In the genomic region with DNA sequence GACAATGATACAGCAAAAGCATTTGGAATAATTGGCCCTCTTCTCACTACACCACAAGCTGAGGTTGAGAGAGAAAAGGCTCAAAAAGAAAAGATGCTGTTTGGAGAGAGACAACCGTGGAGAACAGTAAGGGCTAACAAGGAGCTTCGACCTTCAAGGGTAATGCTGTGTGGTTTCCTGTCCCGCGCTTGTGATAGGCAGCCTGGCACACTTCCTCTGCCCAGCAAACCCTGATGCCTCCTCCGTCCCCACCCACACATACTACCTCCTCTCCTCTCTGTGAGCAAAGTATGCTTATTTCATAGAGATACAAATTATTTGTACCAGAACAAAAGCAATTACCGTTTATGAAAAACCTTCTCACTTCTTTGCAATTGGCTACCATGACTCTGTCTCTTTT, we compare ENCODE assay signal across 10 cellular contexts.
DNase-seq lines count a peak whose midpoint lies in the region; ATAC-seq and TF ChIP-seq lines count a peak whose summit lies in the region.
"Had no signal": no experiment of that assay in that cellular context is flagged by ENCODE, and none has a peak within 500 bp of the region (broad histone marks: within the 10 kb centered on the region; RNA-seq: fewer than 3 reads in every experiment).

No MANE protein-coding gene starts in this region.

- no peaks in the 10 kb centered on the region for H3K9me3 Mint-ChIP-seq in osteocyte (ENCODE audit: unreplicated experiment)
- H3K9me3 Mint-ChIP-seq: activated CD4-positive, alpha-beta T cell treated with anti-CD3 and anti-CD28 coated beads, Interleukin-2, amount 10 ng/mL, durations not matched to agents 7 days and 5 days had no signal

- peaks cover 21% of the 10 kb centered on the region for H3K4me1 Mint-ChIP-seq in osteocyte (ENCODE audit: unreplicated experiment)

- ATAC-seq in GM18861 (IDR thresholded peaks at IDR 0.05; ENCODE audit: unreplicated experiment) (peak; percentile 49), GM21576 (IDR thresholded peaks at IDR 0.05; ENCODE audit: unreplicated experiment) (peak; percentile 53), mucosa of descending colon (peak; percentile 12)

- H3K36me3 ChIP-seq in mucosa of descending colon (ENCODE audit: low read depth) = no peaks in the 10 kb centered on the region
- H3K36me3 ChIP-seq: brain microvascular endothelial cell had no signal

- no peaks in the 10 kb centered on the region for H3K4me1 ChIP-seq in mucosa of descending colon (ENCODE audit: low read depth)

- peaks cover 4% of the 10 kb centered on the region for H3K36me3 Mint-ChIP-seq in osteocyte (ENCODE audit: unreplicated experiment)

- no peak overlapping the region for H3K4me3 ChIP-seq in Jurkat, Clone E6-1 (ENCODE audit: low read length)
- H3K4me3 ChIP-seq in mucosa of descending colon = no peak overlapping the region

- H3K27ac Mint-ChIP-seq in osteocyte (ENCODE audit: unreplicated experiment) = no peak overlapping the region
- H3K27ac Mint-ChIP-seq: activated CD4-positive, alpha-beta T cell treated with anti-CD3 and anti-CD28 coated beads, Interleukin-2, amount 10 ng/mL, durations not matched to agents 7 days and 5 days had no signal

- peak; percentile 0 for DNase-seq in Jurkat, Clone E6-1 (ENCODE audit: low read depth, low spot score)
- DNase-seq in mucosa of descending colon = no peak
- DNase-seq in COR-L47 (lab: John Stamatoyannopoulos, UW) = no peak
- DNase-seq in SK-N-DZ (ENCODE audit: low spot score) = no peak
- no peak for DNase-seq in GM19240 (ENCODE audit: insufficient read length, low spot score)
- no peak for DNase-seq in osteocyte (ENCODE audit: extremely low spot score, unreplicated experiment)
- DNase-seq: activated CD4-positive, alpha-beta T cell treated with anti-CD3 and anti-CD28 coated beads, Interleukin-2, amount 10 ng/mL, durations not matched to agents 7 days and 5 days; brain microvascular endothelial cell had no signal

- TF ChIP-seq CTCF in mucosa of descending colon (IDR thresholded peaks at IDR 0.05) (no peak), osteocyte (IDR thresholded peaks at IDR 0.05) (no peak)

- H3K27me3 Mint-ChIP-seq in osteocyte (ENCODE audit: unreplicated experiment) = no peaks in the 10 kb centered on the region
- H3K27me3 Mint-ChIP-seq: activated CD4-positive, alpha-beta T cell treated with anti-CD3 and anti-CD28 coated beads, Interleukin-2, amount 10 ng/mL, durations not matched to agents 7 days and 5 days had no signal

- no peaks in the 10 kb centered on the region for H3K9me3 ChIP-seq in mucosa of descending colon

- intact Hi-C loops in mucosa of descending colon (cut with DNase I, micrococcal nuclease) = no loop called here

- no peak overlapping the region for H3K4me3 Mint-ChIP-seq in osteocyte (ENCODE audit: unreplicated experiment)
- H3K4me3 Mint-ChIP-seq: activated CD4-positive, alpha-beta T cell treated with anti-CD3 and anti-CD28 coated beads, Interleukin-2, amount 10 ng/mL, durations not matched to agents 7 days and 5 days had no signal
